ENCODE assay signal across 16 cellular contexts in genomic region chr16:87929986-87930385, GRCh38. TPM values are rescaled to one million over a fixed set of nuclear protein-coding genes. Genes with fewer than 3 reads are reported as not detected.
DNase-seq lines count a peak whose midpoint lies in the region; ATAC-seq, FAIRE-seq and TF ChIP-seq lines count a peak whose summit lies in the region.
"Had no signal": no experiment of that assay in that cellular context is flagged by ENCODE, and none has a peak within 500 bp of the region (broad histone marks: within the 10 kb centered on the region; RNA-seq: fewer than 3 reads in every experiment).

No MANE protein-coding gene starts in this region.

- H3K27me3 Mint-ChIP-seq in neural progenitor cell (ENCODE audit: insufficient read depth, low read depth) = peaks cover 24% of the 10 kb centered on the region

- BruUV-seq in HepG2 (replicated peaks; lab: Mats Ljungman, UMichigan) = no TSS peak

- TF ChIP-seq EP300 in HepG2 (IDR thresholded peaks at IDR 0.05; ENCODE audit: low read depth in 2 of 2, low read length in 2 of 2) = no peak
- TF ChIP-seq EP300 in HepG2 (CRISPR knock-in tag; IDR thresholded peaks at IDR 0.05; ENCODE audit: borderline replicate concordance) = no peak

- ATAC-seq in HepG2 (no peak), right lobe of liver (no peak)

- H3K9me3 ChIP-seq in HepG2 (ENCODE audit: low read length) (no peaks in the 10 kb centered on the region), right lobe of liver (no peaks in the 10 kb centered on the region), neural progenitor cell (ENCODE audit: low read depth) (no peaks in the 10 kb centered on the region), MG63 (no peaks in the 10 kb centered on the region)
- H3K9me3 ChIP-seq: BLaER1 had no signal

- FAIRE-seq in HepG2 (lab: Jason Lieb, UNC) = no peak
- FAIRE-seq: G401.6, GM12891, HTR-8/SVneo had no signal

- 94% methylated on average over 7 of the region's 7 CpGs for WGBS in HepG2 (ENCODE audit: low lambda C conversion rate)
- WGBS in right lobe of liver (ENCODE audit: insufficient coverage, low coverage, low lambda C conversion rate, missing lambda C conversion rate) = 57% methylated on average over 5 of the region's 7 CpGs

- no peak for TF ChIP-seq POLR2A in HepG2 (IDR thresholded peaks at IDR 0.05; ENCODE audit: insufficient read depth in 1 of 2, low read depth in 2 of 2, low read length in 2 of 2)
- no peak for TF ChIP-seq POLR2A in right lobe of liver (IDR thresholded peaks at IDR 0.05)

- CTCF ChIA-PET in HepG2 (lab: Yijun Ruan, JAX; ENCODE audit: low intra/inter-chr PET ratio, low total read pairs) = interaction anchor here (1.0 kb wide), 1 partner anchor 215 kb away, joined by 3 read pairs; no protein-coding TSS in a partner anchor

- H2AFZ ChIP-seq in HepG2 (ENCODE audit: low read length) (no peak overlapping the region), neural progenitor cell (replicated peaks) (no peak overlapping the region)
- H2AFZ ChIP-seq: GM23248 had no signal

- H3K4me3 ChIP-seq in HepG2 (replicated peaks in 1 of 3; ENCODE audit: insufficient read depth in 1 of 3, low read depth in 2 of 3, low read length in 3 of 3) (no peak overlapping the region), right lobe of liver (no peak overlapping the region), neural progenitor cell (no peak overlapping the region), MG63 (no peak overlapping the region)
- H3K4me3 ChIP-seq: BLaER1, GM23248 had no signal

- H4K20me1 ChIP-seq in HepG2 (ENCODE audit: insufficient read depth, low read length) (peaks cover 81% of the 10 kb centered on the region), neural progenitor cell (ENCODE audit: low read depth) (no peaks in the 10 kb centered on the region)
- H4K20me1 ChIP-seq: BLaER1 had no signal

- no peak for DNase-seq in HepG2 (ENCODE audit: low spot score)
- no peak for DNase-seq in right lobe of liver
- DNase-seq in amniotic epithelial cell (ENCODE audit: low read depth) = peak; percentile 47
- no peak for DNase-seq in neural progenitor cell (ENCODE audit: low spot score)
- DNase-seq in NCI-H2227 treated with DMSO at 0.1 percent for 48 hours (lab: John Stamatoyannopoulos, UW) = no peak
- DNase-seq in HK-2 (ENCODE audit: unreplicated experiment) = no peak
- no peak for DNase-seq in MG63
- DNase-seq: AML-193; CD8-positive, alpha-beta memory T cell; DMS79 had no signal

- POLR2A ChIA-PET in HepG2 (lab: Yijun Ruan, JAX) = interaction anchor here (1.6 kb wide), 1 partner anchor 19 kb away, joined by 4 read pairs; no protein-coding TSS in a partner anchor

- no peaks in the 10 kb centered on the region for H3K36me3 Mint-ChIP-seq in neural progenitor cell
- H3K36me3 Mint-ChIP-seq: CD8-positive, alpha-beta memory T cell had no signal

- no peaks in the 10 kb centered on the region for H3K27me3 ChIP-seq in HepG2 (ENCODE audit: control insufficient read depth in 1 of 2, insufficient read depth in 2 of 2, low read length in 2 of 2)
- no peaks in the 10 kb centered on the region for H3K27me3 ChIP-seq in right lobe of liver
- no peaks in the 10 kb centered on the region for H3K27me3 ChIP-seq in neural progenitor cell
- no peaks in the 10 kb centered on the region for H3K27me3 ChIP-seq in MG63

- H3K79me2 ChIP-seq in HepG2 (ENCODE audit: insufficient read depth, low read length) (peaks cover 87% of the 10 kb centered on the region), neural progenitor cell (ENCODE audit: low read depth) (no peaks in the 10 kb centered on the region)

- H3K4me1 Mint-ChIP-seq in neural progenitor cell = peaks cover 19% of the 10 kb centered on the region

- peaks cover 44% of the 10 kb centered on the region for H3K4me1 ChIP-seq in HepG2 (ENCODE audit: insufficient read depth, low read length)
- peaks cover 0 to 23% (median 11%) of the 10 kb centered on the region in 4 donors for H3K4me1 ChIP-seq in right lobe of liver
- no peaks in the 10 kb centered on the region for H3K4me1 ChIP-seq in neural progenitor cell

- no peak overlapping the region for H3K4me2 ChIP-seq in HepG2 (ENCODE audit: low read depth, low read length)
- no peak overlapping the region for H3K4me2 ChIP-seq in neural progenitor cell
- H3K4me2 ChIP-seq: BLaER1 had no signal

- H3K36me3 ChIP-seq in HepG2 (replicated peaks in 1 of 2; ENCODE audit: control insufficient read depth in 1 of 2, insufficient read depth in 2 of 2, low read length in 2 of 2) (peaks cover 17 to 35% of the 10 kb centered on the region in 2 experiments), right lobe of liver (peaks cover 0 to 6% (median 3%) of the 10 kb centered on the region in 4 donors), neural progenitor cell (no peaks in the 10 kb centered on the region), MG63 (no peaks in the 10 kb centered on the region)
- H3K36me3 ChIP-seq: BLaER1 had no signal

- H3K9me3 Mint-ChIP-seq in neural progenitor cell = peaks cover 4% of the 10 kb centered on the region
- H3K9me3 Mint-ChIP-seq: CD8-positive, alpha-beta memory T cell had no signal

- TF ChIP-seq CTCF in HepG2 (CRISPR knock-in tag; IDR thresholded peaks at IDR 0.05) (no peak), right lobe of liver (IDR thresholded peaks at IDR 0.05) (no peak), neural progenitor cell (IDR thresholded peaks at IDR 0.05) (no peak)

- TF ChIP-seq RAD21 in HepG2 (CRISPR knock-in tag; IDR thresholded peaks at IDR 0.05) = no peak

- H3K9ac ChIP-seq in HepG2 (ENCODE audit: insufficient read depth, low read depth, low read length) (no peak overlapping the region), neural progenitor cell (no peak overlapping the region)
- H3K9ac ChIP-seq: BLaER1, GM23248 had no signal

- H3K27ac Mint-ChIP-seq in neural progenitor cell = peak overlapping the region; percentile 17
- H3K27ac Mint-ChIP-seq: CD8-positive, alpha-beta memory T cell had no signal

- H3K27ac ChIP-seq in HepG2 (ENCODE audit: extremely low read length, insufficient read depth, low read length) = no peak overlapping the region
- H3K27ac ChIP-seq in right lobe of liver = no peak overlapping the region
- no peak overlapping the region for H3K27ac ChIP-seq in neural progenitor cell
- H3K27ac ChIP-seq: BLaER1, GM23248 had no signal

- no peak overlapping the region for H3K4me3 Mint-ChIP-seq in neural progenitor cell

- intact Hi-C loops in HepG2 (cut with micrococcal nuclease; ENCODE audit: unreplicated experiment) (loop anchor here (5.0 kb wide), 1 partner anchor 163 kb away; the partner anchor contains the start of gene KLHDC4), right lobe of liver (cut with DNase I) (no loop called here)

- in situ Hi-C loops in HepG2 (cut with HindIII; ENCODE audit: extremely low pct_ligation_motif_present, low pct_unique_long_range_greater_than_20kb) = no loop called here

- H3F3A ChIP-seq in neural progenitor cell (ENCODE audit: low read depth) = no peaks in the 10 kb centered on the region

RNA-seq across cellular contexts. Expression of gene CA5A, which starts 6.3 kb away (rescaled TPM):
- total RNA-seq in HepG2 (2016; rRNA removed; fragmentation: Illumina TruSeq; extraction: Trizol) = 85.7 and 106 TPM in 2 replicates
- 32.7 and 37.9 TPM in 2 replicates for total RNA-seq in HepG2 (2016; cell fraction: cytosol; rRNA removed; fragmentation: Illumina TruSeq; extraction: Trizol; ENCODE audit: low read depth)
- 85.8 and 97.2 TPM in 2 replicates for total RNA-seq in HepG2 (2016; cell fraction: insoluble cytoplasmic fraction; rRNA removed; fragmentation: Illumina TruSeq; extraction: Trizol)
- 29.8 and 38.9 TPM in 2 replicates for total RNA-seq in HepG2 (2016; cell fraction: membrane; rRNA removed; fragmentation: Illumina TruSeq; extraction: Trizol)
- 97.3 and 115 TPM in 2 replicates for total RNA-seq in HepG2 (2016; cell fraction: nucleus; rRNA removed; fragmentation: Illumina TruSeq; extraction: Trizol)
- polyA plus RNA-seq in HepG2 (2011; rRNA removed) = 66.8 and 70.0 TPM in 2 replicates
- 69.7 and 71.1 TPM in 2 replicates for polyA plus RNA-seq in HepG2 (2011; cell fraction: cytosol; rRNA removed)
- polyA plus RNA-seq in HepG2 (2011; cell fraction: nucleus; rRNA removed) = 186 and 199 TPM in 2 replicates
- 44.2 and 48.2 TPM in 2 replicates for polyA plus RNA-seq in HepG2 (2012)
- 21.5 and 23.0 TPM in 2 replicates for polyA plus RNA-seq in HepG2 (2016; cell fraction: cytosol; fragmentation: Illumina TruSeq; extraction: Trizol; ENCODE audit: low read depth)
- polyA plus RNA-seq in HepG2 (2016; cell fraction: insoluble cytoplasmic fraction; fragmentation: Illumina TruSeq; extraction: Trizol; ENCODE audit: low read depth) = 68.8 and 71.9 TPM in 2 replicates
- 18.4 and 18.5 TPM in 2 replicates for polyA plus RNA-seq in HepG2 (2016; cell fraction: membrane; fragmentation: Illumina TruSeq; extraction: Trizol; ENCODE audit: low read depth)
- polyA plus RNA-seq in HepG2 (2016; cell fraction: nucleus; fragmentation: Illumina TruSeq; extraction: Trizol; ENCODE audit: insufficient read depth, low read depth) = 127 and 130 TPM in 2 replicates
- 132 TPM in 1 of 2 replicates, not detected in the other for polyA minus RNA-seq in HepG2 (2011; rRNA and poly(A)+ RNA removed; ENCODE audit: low replicate concordance)
- 12.6 and 15.9 TPM in 2 replicates for polyA minus RNA-seq in HepG2 (2011; cell fraction: cytosol; rRNA and poly(A)+ RNA removed)
- 114 and 132 TPM in 2 replicates for polyA minus RNA-seq in HepG2 (2011; cell fraction: nucleus; rRNA and poly(A)+ RNA removed)
- 10 to 100 TPM; 26.5 to 59.6 (median 30.2) TPM for total RNA-seq in right lobe of liver
- total RNA-seq in neural progenitor cell (ENCODE audit: low replicate concordance) = not detected in 2 replicates
- total RNA-seq in MG63 (2014; rRNA removed; shearing (Covaris generic); ENCODE audit: low replicate concordance) = not detected in 2 replicates
- total RNA-seq: CD8-positive, alpha-beta memory T cell; GM23248; H7 had no signal
- polyA plus RNA-seq: CD8-positive, alpha-beta memory T cell; GM23248 had no signal

RNA-seq across cellular contexts. Expression of gene BANP, which starts 21.2 kb away (rescaled TPM):
- 13.0 and 20.2 TPM in 2 replicates for total RNA-seq in HepG2 (2016; rRNA removed; fragmentation: Illumina TruSeq; extraction: Trizol)
- 63.3 and 63.4 TPM in 2 replicates for total RNA-seq in HepG2 (2016; cell fraction: cytosol; rRNA removed; fragmentation: Illumina TruSeq; extraction: Trizol; ENCODE audit: low read depth)
- 11.2 and 21.0 TPM in 2 replicates for total RNA-seq in HepG2 (2016; cell fraction: insoluble cytoplasmic fraction; rRNA removed; fragmentation: Illumina TruSeq; extraction: Trizol)
- total RNA-seq in HepG2 (2016; cell fraction: membrane; rRNA removed; fragmentation: Illumina TruSeq; extraction: Trizol) = 26.8 and 28.3 TPM in 2 replicates
- total RNA-seq in HepG2 (2016; cell fraction: nucleus; rRNA removed; fragmentation: Illumina TruSeq; extraction: Trizol) = 25.5 and 26.4 TPM in 2 replicates
- 23.8 and 24.6 TPM in 2 replicates for polyA plus RNA-seq in HepG2 (2011; rRNA removed)
- polyA plus RNA-seq in HepG2 (2011; cell fraction: cytosol; rRNA removed) = 21.1 and 26.1 TPM in 2 replicates
- 58.9 and 72.7 TPM in 2 replicates for polyA plus RNA-seq in HepG2 (2011; cell fraction: nucleus; rRNA removed)
- polyA plus RNA-seq in HepG2 (2012) = 16.2 and 18.3 TPM in 2 replicates
- polyA plus RNA-seq in HepG2 (2016; cell fraction: cytosol; fragmentation: Illumina TruSeq; extraction: Trizol; ENCODE audit: low read depth) = 6.1 and 6.3 TPM in 2 replicates
- polyA plus RNA-seq in HepG2 (2016; cell fraction: insoluble cytoplasmic fraction; fragmentation: Illumina TruSeq; extraction: Trizol; ENCODE audit: low read depth) = 10.3 and 13.0 TPM in 2 replicates
- polyA plus RNA-seq in HepG2 (2016; cell fraction: membrane; fragmentation: Illumina TruSeq; extraction: Trizol; ENCODE audit: low read depth) = 7.4 and 8.4 TPM in 2 replicates
- 24.7 and 27.2 TPM in 2 replicates for polyA plus RNA-seq in HepG2 (2016; cell fraction: nucleus; fragmentation: Illumina TruSeq; extraction: Trizol; ENCODE audit: insufficient read depth, low read depth)
- 44.9 and 76.3 TPM in 2 replicates for polyA minus RNA-seq in HepG2 (2011; rRNA and poly(A)+ RNA removed; ENCODE audit: low replicate concordance)
- polyA minus RNA-seq in HepG2 (2011; cell fraction: cytosol; rRNA and poly(A)+ RNA removed) = 24.6 and 25.1 TPM in 2 replicates
- 76.5 and 78.6 TPM in 2 replicates for polyA minus RNA-seq in HepG2 (2011; cell fraction: nucleus; rRNA and poly(A)+ RNA removed)
- 10 to 100 TPM; 11.2 to 20.7 (median 18.8) TPM for total RNA-seq in right lobe of liver
- 29.0 and 30.4 TPM in 2 replicates for total RNA-seq in neural progenitor cell (ENCODE audit: low replicate concordance)
- total RNA-seq in MG63 (2014; rRNA removed; shearing (Covaris generic); ENCODE audit: low replicate concordance) = 30.4 and 33.7 TPM in 2 replicates

Comparison
In these comparisons a context has a peak if more than half of its experiments do, and no peak if none do; other contexts are left out.
1. RNA of gene CA5A, which starts 6.3 kb away (total RNA-seq): 29.8 to 115 TPM in HepG2 and 26.5 to 59.6 TPM in right lobe of liver; not detected in neural progenitor cell and not detected in MG63; every median in the first group is over 10 times any median in the second.